Comparison of ENCODE assay signal across 10 cellular contexts in the genomic region with DNA sequence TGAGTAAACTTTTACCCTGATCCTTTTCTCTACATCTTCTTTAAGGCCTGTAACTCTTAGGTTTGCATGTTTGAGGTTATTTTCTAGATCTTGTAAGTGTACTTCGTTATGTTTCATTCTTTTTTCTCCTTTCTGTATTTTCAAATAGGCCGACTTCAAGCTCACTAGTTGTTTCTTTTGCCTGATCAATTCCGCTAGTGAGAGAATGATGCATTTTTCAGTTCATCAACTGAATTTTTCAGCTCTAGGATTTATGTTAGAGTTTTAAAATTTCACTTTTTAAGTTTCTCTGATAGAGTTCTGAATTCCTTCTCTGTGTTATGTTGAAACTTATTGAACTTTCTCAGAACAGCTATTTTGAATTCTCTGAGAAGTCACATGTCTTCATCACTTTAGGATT.
"Had no signal": no experiment of that assay in that cellular context is flagged by ENCODE, and none has a peak within 500 bp of the region (broad histone marks: within the 10 kb centered on the region; RNA-seq: fewer than 3 reads in every experiment).

No MANE protein-coding gene starts in this region.

- H3K36me3 ChIP-seq: HAP-1 had no signal

- H3K4me3 ChIP-seq: GM23248, GM23338, HAP-1 had no signal

- H2AFZ ChIP-seq: GM23248, GM23338 had no signal

- DNase-seq: GM23248, GOT3, H7, H9, HCEC 1CT, HFFc6 had no signal

- H3K4me1 Mint-ChIP-seq: GM23338, H9 had no signal

- H3K9ac ChIP-seq: GM23248 had no signal

- H3K9me3 ChIP-seq: HAP-1 had no signal

- H3K27ac Mint-ChIP-seq: GM23338, HFFc6 had no signal

- ATAC-seq: GM23338, HCT116 had no signal

- FAIRE-seq: H54 had no signal

- H3K4me3 Mint-ChIP-seq: GM23338, H9, HFFc6 had no signal

- H3K4me2 ChIP-seq: GM23338 had no signal

- H3K4me1 ChIP-seq: HAP-1 had no signal

- H3K27ac ChIP-seq: GM23248 had no signal
